In genomic region chr2:113185643-113186315, GRCh38 we compare ENCODE assay signal across 13 cellular contexts. TPM values are rescaled to one million over a fixed set of nuclear protein-coding genes. Genes with fewer than 3 reads are reported as not detected.
DNase-seq lines count a peak whose midpoint lies in the region; ATAC-seq and TF ChIP-seq lines count a peak whose summit lies in the region.
"Had no signal": no experiment of that assay in that cellular context is flagged by ENCODE, and none has a peak within 500 bp of the region (broad histone marks: within the 10 kb centered on the region; RNA-seq: fewer than 3 reads in every experiment).

No MANE protein-coding gene starts in this region.

- H3K27me3 Mint-ChIP-seq in CD8-positive, alpha-beta memory T cell = no peaks in the 10 kb centered on the region
- peaks cover 4% of the 10 kb centered on the region for H3K27me3 Mint-ChIP-seq in endothelial cell (ENCODE audit: unreplicated experiment)

- CTCF ChIA-PET in CD8-positive, alpha-beta memory T cell (lab: Charles Lee) = interaction anchor here (1.2 kb wide), 1 partner anchor 10 kb away, joined by 3 read pairs; no protein-coding TSS in a partner anchor

- H3K36me3 ChIP-seq in CD8-positive, alpha-beta memory T cell (ENCODE audit: insufficient read depth, low read length) = peaks cover 44% of the 10 kb centered on the region

- no peaks in the 10 kb centered on the region for H3K27me3 ChIP-seq in CD8-positive, alpha-beta memory T cell (ENCODE audit: insufficient read depth, low read length, poor library complexity, severe bottlenecking)

- TF ChIP-seq CTCF in omental fat pad (IDR thresholded peaks at IDR 0.05) = no peak
- TF ChIP-seq CTCF in endothelial cell (IDR thresholded peaks at IDR 0.05; ENCODE audit: unreplicated experiment) = no peak

- peaks cover 77 to 93% (median 92%) of the 10 kb centered on the region in 3 donors for H3K4me1 Mint-ChIP-seq in CD8-positive, alpha-beta memory T cell
- H3K4me1 Mint-ChIP-seq in endothelial cell (ENCODE audit: unreplicated experiment) = peaks cover 12% of the 10 kb centered on the region

- H3K9me3 ChIP-seq in CD8-positive, alpha-beta memory T cell (ENCODE audit: low read length) = no peaks in the 10 kb centered on the region

- H3K27ac ChIP-seq in CD8-positive, alpha-beta memory T cell (ENCODE audit: low read depth, low read length) = no peak overlapping the region

- H3K27ac Mint-ChIP-seq in CD8-positive, alpha-beta memory T cell = peak overlapping the region; percentile 0 to 94 (median 80)
- H3K27ac Mint-ChIP-seq in endothelial cell (ENCODE audit: unreplicated experiment) = no peak overlapping the region

- peak overlapping the region in 3 of 7 donors; percentile 15 to 73 (median 20) for H3K4me3 Mint-ChIP-seq in CD8-positive, alpha-beta memory T cell
- H3K4me3 Mint-ChIP-seq in endothelial cell (ENCODE audit: unreplicated experiment) = no peak overlapping the region

- H3K9me3 Mint-ChIP-seq in CD8-positive, alpha-beta memory T cell = no peaks in the 10 kb centered on the region
- no peaks in the 10 kb centered on the region for H3K9me3 Mint-ChIP-seq in endothelial cell (ENCODE audit: unreplicated experiment)

- H3K4me3 ChIP-seq in CD8-positive, alpha-beta memory T cell (ENCODE audit: low read length) = no peak overlapping the region

- H3K4me1 ChIP-seq in CD8-positive, alpha-beta memory T cell (ENCODE audit: insufficient read depth, low read length) = peaks cover 65% of the 10 kb centered on the region

- POLR2A ChIA-PET in CD8-positive, alpha-beta memory T cell (lab: Charles Lee) = no interaction called here

- H3K36me3 Mint-ChIP-seq in CD8-positive, alpha-beta memory T cell = peaks cover 0 to 79% (median 11%) of the 10 kb centered on the region in 3 donors
- H3K36me3 Mint-ChIP-seq in endothelial cell (ENCODE audit: low read depth, unreplicated experiment) = no peaks in the 10 kb centered on the region

- DNase-seq in CD8-positive, alpha-beta memory T cell = no peak
- DNase-seq in NCI-H226 (peak; percentile 26), globus pallidus (ENCODE audit: low spot score) (peak; percentile 34), omental fat pad (ENCODE audit: low spot score) (no peak), GM19238 (ENCODE audit: insufficient read length, low spot score) (no peak), endothelial cell (ENCODE audit: low spot score) (no peak)
- DNase-seq: activated T-cell treated with anti-CD3 and anti-CD28 coated beads, Interleukin-2, amount 50 U/mL, for 1 hour; GOT3; occipital lobe; PC-3; stimulated activated CD4-positive, alpha-beta T cell treated with anti-CD3 and anti-CD28 coated beads, Interleukin-4, amount 100 ng/mL, for 24 hours had no signal

- peak; percentile 60 for ATAC-seq in omental fat pad (ENCODE audit: low FRiP score)
- ATAC-seq in HG03175 (IDR thresholded peaks at IDR 0.05; ENCODE audit: unreplicated experiment) = no peak
- no peak for ATAC-seq in HG02763 (IDR thresholded peaks at IDR 0.05; ENCODE audit: unreplicated experiment)
- ATAC-seq: PC-3 had no signal

RNA-seq across cellular contexts. Expression of gene PSD4, which starts 12.0 kb away (rescaled TPM):
- 100 to 1,000 TPM; 192 to 193 TPM for total RNA-seq in CD8-positive, alpha-beta memory T cell
- 42.1 TPM for polyA plus RNA-seq in CD8-positive, alpha-beta memory T cell
- 10 to 100 TPM in 3 of 4 donors, 1 to 10 TPM in 1; 6.3 to 27.6 (median 13.1) TPM for total RNA-seq in omental fat pad
- total RNA-seq in endothelial cell (ENCODE audit: unreplicated experiment) = 1.9 TPM

RNA-seq across cellular contexts. Expression of gene IL1RN, which starts 58.4 kb away (rescaled TPM):
- 1 to 10 TPM; 1.2 to 2.3 TPM for total RNA-seq in CD8-positive, alpha-beta memory T cell
- not detected for polyA plus RNA-seq in CD8-positive, alpha-beta memory T cell
- total RNA-seq in omental fat pad (100 to 1,000 TPM in 1 of 4 donors, 1 to 10 TPM in 3; 4.8 to 114 (median 7.1) TPM), endothelial cell (ENCODE audit: unreplicated experiment) (not detected)
- total RNA-seq: occipital lobe had no signal

Comparison
In these comparisons a context has a peak if more than half of its experiments do, and no peak if none do; other contexts are left out.
1. DNase-seq: peak in NCI-H226 (single experiment) and globus pallidus (single experiment); none in CD8-positive, alpha-beta memory T cell (0 of 5), omental fat pad (single experiment), GM19238 (single experiment) and endothelial cell (single experiment).
2. RNA of gene PSD4, which starts 12.0 kb away (total RNA-seq): 192 to 193 TPM in CD8-positive, alpha-beta memory T cell; 6.3 to 27.6 TPM in omental fat pad and 1.9 TPM in endothelial cell (single experiment); every median in the first group is over 4 times any median in the second.